ENCODE assay signal across 1 cellular context in the genomic region with DNA sequence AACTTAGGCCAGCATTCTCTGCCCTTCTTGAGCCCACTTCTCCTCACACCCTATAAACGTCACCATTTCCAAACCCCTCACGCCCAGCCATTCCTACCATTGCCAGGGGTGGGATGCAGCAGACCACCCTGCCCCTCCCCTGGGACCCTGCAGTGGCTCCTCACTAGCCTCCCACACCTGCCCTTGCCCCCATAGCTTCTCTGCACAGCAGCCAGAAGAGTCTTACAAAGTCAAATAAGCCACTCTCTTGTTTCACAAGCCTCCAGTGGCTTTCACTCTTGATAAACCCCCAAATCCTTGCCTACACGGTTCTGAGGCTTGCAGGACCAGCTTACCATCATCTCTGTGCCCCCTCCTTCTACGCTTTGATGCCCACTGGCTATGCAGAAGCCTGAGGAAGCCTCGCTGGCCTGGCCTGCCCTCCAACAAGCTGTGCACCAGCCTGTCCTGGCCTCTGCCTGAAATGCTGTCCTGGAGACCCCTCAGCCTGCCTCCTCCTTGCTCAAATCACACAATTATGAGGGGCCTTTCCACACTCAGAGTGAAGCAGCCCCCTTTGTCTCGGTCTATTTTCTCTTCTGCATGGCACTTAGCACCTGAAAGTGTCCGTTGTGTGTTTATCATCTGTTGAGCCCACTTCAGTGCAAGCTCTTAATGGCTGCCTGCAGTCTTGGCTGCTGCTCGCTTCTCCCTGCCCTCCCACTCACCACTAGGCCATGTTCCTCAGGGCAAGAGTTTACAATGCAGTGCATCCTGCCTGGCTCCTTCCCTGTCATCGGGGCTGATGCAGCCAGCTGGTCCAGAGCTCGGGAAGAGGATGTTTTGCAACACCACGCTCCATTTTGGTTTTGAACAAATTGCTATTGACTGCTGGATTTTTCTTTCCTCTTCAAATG.
TF ChIP-seq lines count a peak whose summit lies in the region.

No MANE protein-coding gene starts in this region.

TF ChIP-seq in GM23338, 12 proteins besides CTCF, POLR2A, EP300 and RAD21 (continued from another document):
- TF ChIP-seq, protein P1, sequence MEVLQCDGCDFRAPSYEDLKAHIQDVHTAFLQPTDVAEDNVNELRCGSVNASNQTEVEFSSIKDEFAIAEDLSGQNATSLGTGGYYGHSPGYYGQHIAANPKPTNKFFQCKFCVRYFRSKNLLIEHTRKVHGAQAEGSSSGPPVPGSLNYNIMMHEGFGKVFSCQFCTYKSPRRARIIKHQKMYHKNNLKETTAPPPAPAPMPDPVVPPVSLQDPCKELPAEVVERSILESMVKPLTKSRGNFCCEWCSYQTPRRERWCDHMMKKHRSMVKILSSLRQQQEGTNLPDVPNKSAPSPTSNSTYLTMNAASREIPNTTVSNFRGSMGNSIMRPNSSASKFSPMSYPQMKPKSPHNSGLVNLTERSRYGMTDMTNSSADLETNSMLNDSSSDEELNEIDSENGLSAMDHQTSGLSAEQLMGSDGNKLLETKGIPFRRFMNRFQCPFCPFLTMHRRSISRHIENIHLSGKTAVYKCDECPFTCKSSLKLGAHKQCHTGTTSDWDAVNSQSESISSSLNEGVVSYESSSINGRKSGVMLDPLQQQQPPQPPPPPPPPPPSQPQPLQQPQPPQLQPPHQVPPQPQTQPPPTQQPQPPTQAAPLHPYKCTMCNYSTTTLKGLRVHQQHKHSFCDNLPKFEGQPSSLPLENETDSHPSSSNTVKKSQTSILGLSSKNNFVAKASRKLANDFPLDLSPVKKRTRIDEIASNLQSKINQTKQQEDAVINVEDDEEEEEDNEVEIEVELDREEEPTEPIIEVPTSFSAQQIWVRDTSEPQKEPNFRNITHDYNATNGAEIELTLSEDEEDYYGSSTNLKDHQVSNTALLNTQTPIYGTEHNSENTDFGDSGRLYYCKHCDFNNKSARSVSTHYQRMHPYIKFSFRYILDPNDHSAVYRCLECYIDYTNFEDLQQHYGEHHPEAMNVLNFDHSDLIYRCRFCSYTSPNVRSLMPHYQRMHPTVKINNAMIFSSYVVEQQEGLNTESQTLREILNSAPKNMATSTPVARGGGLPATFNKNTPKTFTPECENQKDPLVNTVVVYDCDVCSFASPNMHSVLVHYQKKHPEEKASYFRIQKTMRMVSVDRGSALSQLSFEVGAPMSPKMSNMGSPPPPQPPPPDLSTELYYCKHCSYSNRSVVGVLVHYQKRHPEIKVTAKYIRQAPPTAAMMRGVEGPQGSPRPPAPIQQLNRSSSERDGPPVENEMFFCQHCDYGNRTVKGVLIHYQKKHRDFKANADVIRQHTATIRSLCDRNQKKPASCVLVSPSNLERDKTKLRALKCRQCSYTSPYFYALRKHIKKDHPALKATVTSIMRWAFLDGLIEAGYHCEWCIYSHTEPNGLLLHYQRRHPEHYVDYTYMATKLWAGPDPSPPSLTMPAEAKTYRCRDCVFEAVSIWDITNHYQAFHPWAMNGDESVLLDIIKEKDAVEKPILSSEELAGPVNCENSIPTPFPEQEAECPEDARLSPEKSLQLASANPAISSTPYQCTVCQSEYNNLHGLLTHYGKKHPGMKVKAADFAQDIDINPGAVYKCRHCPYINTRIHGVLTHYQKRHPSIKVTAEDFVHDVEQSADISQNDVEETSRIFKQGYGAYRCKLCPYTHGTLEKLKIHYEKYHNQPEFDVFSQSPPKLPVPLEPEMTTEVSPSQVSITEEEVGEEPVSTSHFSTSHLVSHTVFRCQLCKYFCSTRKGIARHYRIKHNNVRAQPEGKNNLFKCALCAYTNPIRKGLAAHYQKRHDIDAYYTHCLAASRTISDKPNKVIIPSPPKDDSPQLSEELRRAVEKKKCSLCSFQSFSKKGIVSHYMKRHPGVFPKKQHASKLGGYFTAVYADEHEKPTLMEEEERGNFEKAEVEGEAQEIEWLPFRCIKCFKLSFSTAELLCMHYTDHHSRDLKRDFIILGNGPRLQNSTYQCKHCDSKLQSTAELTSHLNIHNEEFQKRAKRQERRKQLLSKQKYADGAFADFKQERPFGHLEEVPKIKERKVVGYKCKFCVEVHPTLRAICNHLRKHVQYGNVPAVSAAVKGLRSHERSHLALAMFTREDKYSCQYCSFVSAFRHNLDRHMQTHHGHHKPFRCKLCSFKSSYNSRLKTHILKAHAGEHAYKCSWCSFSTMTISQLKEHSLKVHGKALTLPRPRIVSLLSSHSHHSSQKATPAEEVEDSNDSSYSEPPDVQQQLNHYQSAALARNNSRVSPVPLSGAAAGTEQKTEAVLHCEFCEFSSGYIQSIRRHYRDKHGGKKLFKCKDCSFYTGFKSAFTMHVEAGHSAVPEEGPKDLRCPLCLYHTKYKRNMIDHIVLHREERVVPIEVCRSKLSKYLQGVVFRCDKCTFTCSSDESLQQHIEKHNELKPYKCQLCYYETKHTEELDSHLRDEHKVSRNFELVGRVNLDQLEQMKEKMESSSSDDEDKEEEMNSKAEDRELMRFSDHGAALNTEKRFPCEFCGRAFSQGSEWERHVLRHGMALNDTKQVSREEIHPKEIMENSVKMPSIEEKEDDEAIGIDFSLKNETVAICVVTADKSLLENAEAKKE (CRISPR knock-in tag; IDR thresholded peaks at IDR 0.05), result no peak
- TF ChIP-seq ZNF114 (CRISPR knock-in tag; IDR thresholded peaks at IDR 0.05) (no peak), ZNF331 (CRISPR knock-in tag; IDR thresholded peaks at IDR 0.05; ENCODE audit: low read depth) (no peak), EZH2phosphoT487 (IDR thresholded peaks at IDR 0.05; ENCODE audit: unreplicated experiment) (no peak)
